ENCODE assay signal across 8 cellular contexts in genomic region chr1:204775546-204775945, GRCh38.
"Had no signal": no experiment of that assay in that cellular context is flagged by ENCODE, and none has a peak within 500 bp of the region (broad histone marks: within the 10 kb centered on the region; RNA-seq: fewer than 3 reads in every experiment).

No MANE protein-coding gene starts in this region.

- H3K4me3 Mint-ChIP-seq: IgD-negative memory B cell had no signal

- H3K9me3 Mint-ChIP-seq: IgD-negative memory B cell had no signal

- H3K4me1 Mint-ChIP-seq: IgD-negative memory B cell had no signal

- H3K9ac ChIP-seq: KMS-11 had no signal

- H3K36me3 Mint-ChIP-seq: IgD-negative memory B cell had no signal

- ATAC-seq: HepG2 had no signal

- H3K27ac ChIP-seq: HL-60, KMS-11 had no signal

- FAIRE-seq: HepG2, HTR-8/SVneo had no signal

- H3K4me2 ChIP-seq: KMS-11 had no signal

- DNase-seq: IMR-90, KBM-7, KG1 had no signal
